21 cellular contexts compared by ENCODE assay signal in genomic region chr3:135103913-135104312, GRCh38.
A peak's percentile ranks its signal among the peaks of the same experiment; 100 is the strongest.
DNase-seq lines count a peak whose midpoint lies in the region; ATAC-seq and TF ChIP-seq lines count a peak whose summit lies in the region.
"Had no signal": no experiment of that assay in that cellular context is flagged by ENCODE, and none has a peak within 500 bp of the region (broad histone marks: within the 10 kb centered on the region; RNA-seq: fewer than 3 reads in every experiment).

No MANE protein-coding gene starts in this region.

- H3K27me3 ChIP-seq in WERI-Rb-1 (ENCODE audit: insufficient read depth, low read depth, severe bottlenecking) (no peaks in the 10 kb centered on the region), mesendoderm (ENCODE audit: insufficient read depth, low read length, poor library complexity) (no peaks in the 10 kb centered on the region)
- H3K27me3 ChIP-seq: ovary, tibial nerve had no signal

- H3K4me3 ChIP-seq in WERI-Rb-1 (ENCODE audit: low read depth, low read length) (no peak overlapping the region), mesendoderm (ENCODE audit: low read length) (no peak overlapping the region), coronary artery (no peak overlapping the region)
- H3K4me3 ChIP-seq: ovary, tibial nerve had no signal

- no peak overlapping the region for H2BK15ac ChIP-seq in mesendoderm (replicated peaks; ENCODE audit: low read depth)

- WGBS in mesendoderm (ENCODE audit: extremely low coverage, insufficient coverage, low lambda C conversion rate): no CpG with 5 or more reads among the region's 3 CpGs

- H3K4me1 ChIP-seq in mesendoderm (ENCODE audit: control insufficient read depth, low read depth, low read length): no peaks in the 10 kb centered on the region
- H3K4me1 ChIP-seq: tibial nerve had no signal

- no peak overlapping the region for H3K4ac ChIP-seq in mesendoderm (ENCODE audit: low read depth, low read length)

- no peak overlapping the region for H3K18ac ChIP-seq in mesendoderm (ENCODE audit: low read length)

- H3K36me3 ChIP-seq in WERI-Rb-1 (no peaks in the 10 kb centered on the region), mesendoderm (ENCODE audit: control insufficient read depth, insufficient read depth, low read length) (no peaks in the 10 kb centered on the region)
- H3K36me3 ChIP-seq: ovary, tibial nerve had no signal

- no peak overlapping the region for H2BK5ac ChIP-seq in mesendoderm (ENCODE audit: low read length)

- no peak overlapping the region for H3K9ac ChIP-seq in mesendoderm (ENCODE audit: low read length)

- no peak overlapping the region for H3K56ac ChIP-seq in mesendoderm (ENCODE audit: low read length)

- H3K23ac ChIP-seq in mesendoderm (ENCODE audit: low read length): no peak overlapping the region

- H3K27ac ChIP-seq in WERI-Rb-1 (peak overlapping the region; percentile 76), mesendoderm (ENCODE audit: low read depth, low read length) (no peak overlapping the region), coronary artery (no peak overlapping the region)
- H3K27ac ChIP-seq: ovary, tibial nerve had no signal

- no peak overlapping the region for H4K8ac ChIP-seq in mesendoderm (ENCODE audit: low read depth, low read length)

- no peaks in the 10 kb centered on the region for H3K79me1 ChIP-seq in mesendoderm (ENCODE audit: low read length)

- DNase-seq in NCI-H2171 treated with DMSO at 0.1 percent for 48 hours (lab: John Stamatoyannopoulos, UW) (peak; percentile 14), NCI-H2171 (lab: John Stamatoyannopoulos, UW) (no peak), HT1080 (ENCODE audit: low read depth) (peak; percentile 35), WERI-Rb-1 (peak; percentile 75), mesendoderm (peak; percentile 5), coronary artery (ENCODE audit: low spot score) (no peak), iPS-NIHi7 (ENCODE audit: extremely low spot score) (no peak)
- DNase-seq: activated CD4-positive, alpha-beta T cell treated with anti-CD3 and anti-CD28 coated beads for 4 hours; activated naive CD4-positive, alpha-beta T cell treated with anti-CD3 and anti-CD28 coated beads, Interleukin-2, amount 10 ng/mL, durations not matched to agents 7 days and 5 days; CD4-positive, alpha-beta memory T cell; effector CD4-positive, alpha-beta T cell; mammary epithelial cell; NCI-H2029 treated with DMSO at 0.1 percent for 48 hours; NCI-H774; ovary; Right ventricle myocardium superior had no signal

- no peak overlapping the region for H4K5ac ChIP-seq in mesendoderm (ENCODE audit: low read length)

- H3K4me2 ChIP-seq in mesendoderm (ENCODE audit: low read length): no peak overlapping the region

- H3K79me2 ChIP-seq in mesendoderm (ENCODE audit: control insufficient read depth, insufficient read depth, low read length): no peaks in the 10 kb centered on the region

- no peak overlapping the region for H2AK5ac ChIP-seq in mesendoderm (ENCODE audit: low read length)

- no peak overlapping the region for H2BK120ac ChIP-seq in mesendoderm (ENCODE audit: low read depth, low read length)

- no peak for TF ChIP-seq CTCF in WERI-Rb-1 (IDR thresholded peaks at IDR 0.05; ENCODE audit: low read depth, low read length)
- no peak for TF ChIP-seq CTCF in coronary artery (IDR thresholded peaks at IDR 0.05)

- no peak for ATAC-seq in HG03196 (IDR thresholded peaks at IDR 0.05; ENCODE audit: unreplicated experiment)
- ATAC-seq: activated T-helper 17 cell treated with anti-CD3 and anti-CD28 coated beads, Interleukin-2, amount 50 U/mL, for 72 hours; Panc1; stimulated activated effector memory CD8-positive, alpha-beta T cell treated with anti-CD3 and anti-CD28 coated beads, Interleukin-12 subunit alpha, Interleukin-12 subunit beta, amount 100 ng/mL, for 72 hours had no signal

- H3K9me3 ChIP-seq in WERI-Rb-1 (ENCODE audit: severe bottlenecking): no peaks in the 10 kb centered on the region
- H3K9me3 ChIP-seq: ovary, tibial nerve had no signal

Comparison
In these comparisons a context has a peak if more than half of its experiments do, and no peak if none do; other contexts are left out.
1. DNase-seq: peak in NCI-H2171 treated with DMSO at 0.1 percent for 48 hours (single experiment), HT1080 (single experiment), WERI-Rb-1 (single experiment) and mesendoderm (single experiment); none in NCI-H2171 (single experiment), coronary artery (single experiment) and iPS-NIHi7 (single experiment).